In genomic region chr1:23330846-23331245, GRCh38 we compare ENCODE assay signal across 1 cellular context.
TF ChIP-seq lines count a peak whose summit lies in the region.

No MANE protein-coding gene starts in this region.

TF ChIP-seq in HepG2, 621 proteins besides CTCF, POLR2A, EP300 and RAD21:
- TF ChIP-seq CEBPB (IDR thresholded peaks at IDR 0.05; ENCODE audit: borderline replicate concordance, low read depth, low read length) (peak; percentile 41; the same call in 1 of the 2 replicates), AGO2 (optimal IDR thresholded peaks at IDR 0.05; ENCODE audit: low read depth, low read length) (peak; percentile 6), PRPF4 (IDR thresholded peaks at IDR 0.05; ENCODE audit: low read depth, low read length, poor library complexity, severe bottlenecking) (no peak), ZNF570 (CRISPR knock-in tag; IDR thresholded peaks at IDR 0.05; ENCODE audit: borderline replicate concordance) (no peak), ZBTB7A (CRISPR knock-in tag; IDR thresholded peaks at IDR 0.05) (no peak), RBFOX2 (IDR thresholded peaks at IDR 0.05; ENCODE audit: low read depth, low read length) (0 out of 2 replicates have a peak, but pooled peaks have one; percentile 4), ARID5B (CRISPR knock-in tag; IDR thresholded peaks at IDR 0.05) (no peak), GMEB2 (CRISPR knock-in tag; IDR thresholded peaks at IDR 0.05; ENCODE audit: low read depth) (no peak)
